In the genomic region with DNA sequence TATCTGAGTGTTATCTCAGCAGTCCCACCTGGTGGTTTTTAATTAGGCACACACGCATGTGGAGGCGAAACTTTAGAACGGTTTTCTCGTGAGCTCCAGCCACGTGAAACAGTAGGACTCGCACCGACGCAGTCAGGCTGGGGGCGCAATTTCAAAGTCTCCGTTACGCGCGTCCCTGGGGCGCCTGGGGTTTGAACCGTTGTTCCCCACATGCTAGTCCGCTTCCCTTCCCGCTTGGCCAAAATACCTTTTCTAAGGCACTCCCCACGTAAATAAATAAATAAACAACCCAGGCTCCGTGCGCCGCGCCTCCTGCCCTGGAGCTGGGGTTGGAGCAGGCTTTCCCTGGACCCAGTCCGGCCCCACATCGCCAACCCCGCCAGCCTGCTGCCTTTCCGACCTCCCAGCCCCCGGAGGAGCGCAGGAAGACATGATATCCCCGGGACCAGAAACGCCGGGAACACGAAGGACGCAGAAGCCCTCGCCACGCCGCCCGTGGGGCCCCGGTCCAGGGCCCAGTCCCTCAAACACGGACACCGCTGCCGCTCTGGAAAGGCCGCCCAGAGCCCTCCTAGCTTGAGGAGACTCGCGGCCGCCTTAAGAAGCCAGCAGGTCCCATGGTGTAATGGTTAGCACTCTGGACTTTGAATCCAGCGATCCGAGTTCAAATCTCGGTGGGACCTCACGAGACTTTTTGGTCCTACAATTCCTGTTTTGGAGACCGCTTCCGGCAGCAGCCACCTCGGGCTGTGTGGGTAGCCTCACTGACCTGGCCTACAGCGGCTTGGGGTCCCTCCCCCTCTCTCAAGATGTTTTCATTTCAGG, we compare ENCODE assay signal across 1 cellular context.
A peak's percentile ranks its signal among the peaks of the same experiment; 100 is the strongest.
TF ChIP-seq lines count a peak whose summit lies in the region.

No MANE protein-coding gene starts in this region.

TF ChIP-seq in HepG2, 621 proteins besides CTCF, POLR2A, EP300 and RAD21 (continued from another document and continues in another):
- TF ChIP-seq, protein P1, sequence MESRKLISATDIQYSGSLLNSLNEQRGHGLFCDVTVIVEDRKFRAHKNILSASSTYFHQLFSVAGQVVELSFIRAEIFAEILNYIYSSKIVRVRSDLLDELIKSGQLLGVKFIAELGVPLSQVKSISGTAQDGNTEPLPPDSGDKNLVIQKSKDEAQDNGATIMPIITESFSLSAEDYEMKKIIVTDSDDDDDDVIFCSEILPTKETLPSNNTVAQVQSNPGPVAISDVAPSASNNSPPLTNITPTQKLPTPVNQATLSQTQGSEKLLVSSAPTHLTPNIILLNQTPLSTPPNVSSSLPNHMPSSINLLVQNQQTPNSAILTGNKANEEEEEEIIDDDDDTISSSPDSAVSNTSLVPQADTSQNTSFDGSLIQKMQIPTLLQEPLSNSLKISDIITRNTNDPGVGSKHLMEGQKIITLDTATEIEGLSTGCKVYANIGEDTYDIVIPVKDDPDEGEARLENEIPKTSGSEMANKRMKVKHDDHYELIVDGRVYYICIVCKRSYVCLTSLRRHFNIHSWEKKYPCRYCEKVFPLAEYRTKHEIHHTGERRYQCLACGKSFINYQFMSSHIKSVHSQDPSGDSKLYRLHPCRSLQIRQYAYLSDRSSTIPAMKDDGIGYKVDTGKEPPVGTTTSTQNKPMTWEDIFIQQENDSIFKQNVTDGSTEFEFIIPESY (CRISPR knock-in tag; IDR thresholded peaks at IDR 0.05) = peak; percentile 48; the same call in 1 of the 2 replicates
- TF ChIP-seq, protein P2, sequence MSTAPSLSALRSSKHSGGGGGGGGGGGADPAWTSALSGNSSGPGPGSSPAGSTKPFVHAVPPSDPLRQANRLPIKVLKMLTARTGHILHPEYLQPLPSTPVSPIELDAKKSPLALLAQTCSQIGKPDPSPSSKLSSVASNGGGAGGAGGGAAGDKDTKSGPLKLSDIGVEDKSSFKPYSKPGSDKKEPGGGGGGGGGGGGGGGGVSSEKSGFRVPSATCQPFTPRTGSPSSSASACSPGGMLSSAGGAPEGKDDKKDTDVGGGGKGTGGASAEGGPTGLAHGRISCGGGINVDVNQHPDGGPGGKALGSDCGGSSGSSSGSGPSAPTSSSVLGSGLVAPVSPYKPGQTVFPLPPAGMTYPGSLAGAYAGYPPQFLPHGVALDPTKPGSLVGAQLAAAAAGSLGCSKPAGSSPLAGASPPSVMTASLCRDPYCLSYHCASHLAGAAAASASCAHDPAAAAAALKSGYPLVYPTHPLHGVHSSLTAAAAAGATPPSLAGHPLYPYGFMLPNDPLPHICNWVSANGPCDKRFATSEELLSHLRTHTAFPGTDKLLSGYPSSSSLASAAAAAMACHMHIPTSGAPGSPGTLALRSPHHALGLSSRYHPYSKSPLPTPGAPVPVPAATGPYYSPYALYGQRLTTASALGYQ (CRISPR knock-in tag; IDR thresholded peaks at IDR 0.05) = peak; percentile 76
- TF ChIP-seq HOXA9 (CRISPR knock-in tag; IDR thresholded peaks at IDR 0.05; ENCODE audit: borderline replicate concordance) (no peak), THYN1 (CRISPR knock-in tag; IDR thresholded peaks at IDR 0.05; ENCODE audit: borderline replicate concordance, low read depth) (0 out of 2 replicates have a peak, but pooled peaks have one; percentile 41), ZNF878 (CRISPR knock-in tag; IDR thresholded peaks at IDR 0.05) (peak; percentile 98; the same call in 1 of the 2 replicates), SYNCRIP (IDR thresholded peaks at IDR 0.05; ENCODE audit: insufficient read depth, low read depth, low read length) (no peak), FOXA1 (IDR thresholded peaks at IDR 0.05) (no peak), FOXA1 (CRISPR knock-in tag; IDR thresholded peaks at IDR 0.05) (no peak; the same call in 1 of the 2 replicates), MXD4 (CRISPR knock-in tag; IDR thresholded peaks at IDR 0.05) (peak; percentile 20; the same call in 1 of the 2 replicates), ZNF317 (CRISPR knock-in tag; IDR thresholded peaks at IDR 0.05) (no peak), TCF12 (IDR thresholded peaks at IDR 0.05) (no peak), TCF12 (CRISPR knock-in tag; IDR thresholded peaks at IDR 0.05) (no peak; the same call in 1 of the 2 replicates), ZNF329 (CRISPR knock-in tag; IDR thresholded peaks at IDR 0.05; ENCODE audit: low read depth) (peak; percentile 64; the same call in 1 of the 2 replicates), ETV5 (CRISPR knock-in tag; IDR thresholded peaks at IDR 0.05; ENCODE audit: borderline replicate concordance) (peak; percentile 86), ZNF891 (CRISPR knock-in tag; IDR thresholded peaks at IDR 0.05) (peak; percentile 94), SIN3A (IDR thresholded peaks at IDR 0.05; ENCODE audit: borderline replicate concordance, low read depth, low read length) (peak; percentile 46; the same call in 1 of the 2 replicates), YY1 (IDR thresholded peaks at IDR 0.05; ENCODE audit: insufficient read depth, insufficient replicate concordance, low read depth, low read length) (peak; percentile 63), ASH2L (IDR thresholded peaks at IDR 0.05; ENCODE audit: insufficient read length, low read depth, low read length) (peak; percentile 99), SP5 (CRISPR knock-in tag; IDR thresholded peaks at IDR 0.05; ENCODE audit: borderline replicate concordance, low read depth) (no peak), NFRKB (IDR thresholded peaks at IDR 0.05) (no peak), RFX1 (IDR thresholded peaks at IDR 0.05) (no peak), GTF2F1 (IDR thresholded peaks at IDR 0.05; ENCODE audit: low read length) (0 out of 2 replicates have a peak, but pooled peaks have one; percentile 54), ZNF552 (CRISPR knock-in tag; IDR thresholded peaks at IDR 0.05; ENCODE audit: borderline replicate concordance) (peak; percentile 85), SOX13 (IDR thresholded peaks at IDR 0.05) (peak; percentile 53; the same call in 1 of the 2 replicates), SOX13 (CRISPR knock-in tag; conservative IDR thresholded peaks at IDR 0.05 in 1 of 2, IDR thresholded peaks at IDR 0.05 in 1 of 2) (peak in 1 of 2 experiments; percentile 57; a peak in 2 of 4 replicates), CEBPG (CRISPR knock-in tag; IDR thresholded peaks at IDR 0.05) (peak; percentile 45), TCF7 (IDR thresholded peaks at IDR 0.05; ENCODE audit: low read depth) (no peak), ZNF792 (CRISPR knock-in tag; IDR thresholded peaks at IDR 0.05) (peak; percentile 59), NONO (IDR thresholded peaks at IDR 0.05) (no peak), NONO (CRISPR knock-in tag; conservative IDR thresholded peaks at IDR 0.05) (peak; percentile 33; the same call in 1 of the 2 replicates)
- TF ChIP-seq, protein P3, sequence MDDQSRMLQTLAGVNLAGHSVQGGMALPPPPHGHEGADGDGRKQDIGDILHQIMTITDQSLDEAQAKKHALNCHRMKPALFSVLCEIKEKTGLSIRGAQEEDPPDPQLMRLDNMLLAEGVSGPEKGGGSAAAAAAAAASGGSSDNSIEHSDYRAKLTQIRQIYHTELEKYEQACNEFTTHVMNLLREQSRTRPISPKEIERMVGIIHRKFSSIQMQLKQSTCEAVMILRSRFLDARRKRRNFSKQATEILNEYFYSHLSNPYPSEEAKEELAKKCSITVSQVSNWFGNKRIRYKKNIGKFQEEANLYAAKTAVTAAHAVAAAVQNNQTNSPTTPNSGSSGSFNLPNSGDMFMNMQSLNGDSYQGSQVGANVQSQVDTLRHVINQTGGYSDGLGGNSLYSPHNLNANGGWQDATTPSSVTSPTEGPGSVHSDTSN (CRISPR knock-in tag; IDR thresholded peaks at IDR 0.05; ENCODE audit: borderline replicate concordance) = peak; percentile 39; the same call in 1 of the 2 replicates
- TF ChIP-seq, protein P4, sequence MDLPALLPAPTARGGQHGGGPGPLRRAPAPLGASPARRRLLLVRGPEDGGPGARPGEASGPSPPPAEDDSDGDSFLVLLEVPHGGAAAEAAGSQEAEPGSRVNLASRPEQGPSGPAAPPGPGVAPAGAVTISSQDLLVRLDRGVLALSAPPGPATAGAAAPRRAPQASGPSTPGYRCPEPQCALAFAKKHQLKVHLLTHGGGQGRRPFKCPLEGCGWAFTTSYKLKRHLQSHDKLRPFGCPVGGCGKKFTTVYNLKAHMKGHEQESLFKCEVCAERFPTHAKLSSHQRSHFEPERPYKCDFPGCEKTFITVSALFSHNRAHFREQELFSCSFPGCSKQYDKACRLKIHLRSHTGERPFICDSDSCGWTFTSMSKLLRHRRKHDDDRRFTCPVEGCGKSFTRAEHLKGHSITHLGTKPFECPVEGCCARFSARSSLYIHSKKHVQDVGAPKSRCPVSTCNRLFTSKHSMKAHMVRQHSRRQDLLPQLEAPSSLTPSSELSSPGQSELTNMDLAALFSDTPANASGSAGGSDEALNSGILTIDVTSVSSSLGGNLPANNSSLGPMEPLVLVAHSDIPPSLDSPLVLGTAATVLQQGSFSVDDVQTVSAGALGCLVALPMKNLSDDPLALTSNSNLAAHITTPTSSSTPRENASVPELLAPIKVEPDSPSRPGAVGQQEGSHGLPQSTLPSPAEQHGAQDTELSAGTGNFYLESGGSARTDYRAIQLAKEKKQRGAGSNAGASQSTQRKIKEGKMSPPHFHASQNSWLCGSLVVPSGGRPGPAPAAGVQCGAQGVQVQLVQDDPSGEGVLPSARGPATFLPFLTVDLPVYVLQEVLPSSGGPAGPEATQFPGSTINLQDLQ (CRISPR knock-in tag; IDR thresholded peaks at IDR 0.05) = peak; percentile 56; the same call in 1 of the 2 replicates
- TF ChIP-seq, protein P5, sequence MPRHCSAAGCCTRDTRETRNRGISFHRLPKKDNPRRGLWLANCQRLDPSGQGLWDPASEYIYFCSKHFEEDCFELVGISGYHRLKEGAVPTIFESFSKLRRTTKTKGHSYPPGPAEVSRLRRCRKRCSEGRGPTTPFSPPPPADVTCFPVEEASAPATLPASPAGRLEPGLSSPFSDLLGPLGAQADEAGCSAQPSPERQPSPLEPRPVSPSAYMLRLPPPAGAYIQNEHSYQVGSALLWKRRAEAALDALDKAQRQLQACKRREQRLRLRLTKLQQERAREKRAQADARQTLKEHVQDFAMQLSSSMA (CRISPR knock-in tag; IDR thresholded peaks at IDR 0.05) = 0 out of 2 replicates have a peak, but pooled peaks have one; percentile 33
- TF ChIP-seq, protein P6, sequence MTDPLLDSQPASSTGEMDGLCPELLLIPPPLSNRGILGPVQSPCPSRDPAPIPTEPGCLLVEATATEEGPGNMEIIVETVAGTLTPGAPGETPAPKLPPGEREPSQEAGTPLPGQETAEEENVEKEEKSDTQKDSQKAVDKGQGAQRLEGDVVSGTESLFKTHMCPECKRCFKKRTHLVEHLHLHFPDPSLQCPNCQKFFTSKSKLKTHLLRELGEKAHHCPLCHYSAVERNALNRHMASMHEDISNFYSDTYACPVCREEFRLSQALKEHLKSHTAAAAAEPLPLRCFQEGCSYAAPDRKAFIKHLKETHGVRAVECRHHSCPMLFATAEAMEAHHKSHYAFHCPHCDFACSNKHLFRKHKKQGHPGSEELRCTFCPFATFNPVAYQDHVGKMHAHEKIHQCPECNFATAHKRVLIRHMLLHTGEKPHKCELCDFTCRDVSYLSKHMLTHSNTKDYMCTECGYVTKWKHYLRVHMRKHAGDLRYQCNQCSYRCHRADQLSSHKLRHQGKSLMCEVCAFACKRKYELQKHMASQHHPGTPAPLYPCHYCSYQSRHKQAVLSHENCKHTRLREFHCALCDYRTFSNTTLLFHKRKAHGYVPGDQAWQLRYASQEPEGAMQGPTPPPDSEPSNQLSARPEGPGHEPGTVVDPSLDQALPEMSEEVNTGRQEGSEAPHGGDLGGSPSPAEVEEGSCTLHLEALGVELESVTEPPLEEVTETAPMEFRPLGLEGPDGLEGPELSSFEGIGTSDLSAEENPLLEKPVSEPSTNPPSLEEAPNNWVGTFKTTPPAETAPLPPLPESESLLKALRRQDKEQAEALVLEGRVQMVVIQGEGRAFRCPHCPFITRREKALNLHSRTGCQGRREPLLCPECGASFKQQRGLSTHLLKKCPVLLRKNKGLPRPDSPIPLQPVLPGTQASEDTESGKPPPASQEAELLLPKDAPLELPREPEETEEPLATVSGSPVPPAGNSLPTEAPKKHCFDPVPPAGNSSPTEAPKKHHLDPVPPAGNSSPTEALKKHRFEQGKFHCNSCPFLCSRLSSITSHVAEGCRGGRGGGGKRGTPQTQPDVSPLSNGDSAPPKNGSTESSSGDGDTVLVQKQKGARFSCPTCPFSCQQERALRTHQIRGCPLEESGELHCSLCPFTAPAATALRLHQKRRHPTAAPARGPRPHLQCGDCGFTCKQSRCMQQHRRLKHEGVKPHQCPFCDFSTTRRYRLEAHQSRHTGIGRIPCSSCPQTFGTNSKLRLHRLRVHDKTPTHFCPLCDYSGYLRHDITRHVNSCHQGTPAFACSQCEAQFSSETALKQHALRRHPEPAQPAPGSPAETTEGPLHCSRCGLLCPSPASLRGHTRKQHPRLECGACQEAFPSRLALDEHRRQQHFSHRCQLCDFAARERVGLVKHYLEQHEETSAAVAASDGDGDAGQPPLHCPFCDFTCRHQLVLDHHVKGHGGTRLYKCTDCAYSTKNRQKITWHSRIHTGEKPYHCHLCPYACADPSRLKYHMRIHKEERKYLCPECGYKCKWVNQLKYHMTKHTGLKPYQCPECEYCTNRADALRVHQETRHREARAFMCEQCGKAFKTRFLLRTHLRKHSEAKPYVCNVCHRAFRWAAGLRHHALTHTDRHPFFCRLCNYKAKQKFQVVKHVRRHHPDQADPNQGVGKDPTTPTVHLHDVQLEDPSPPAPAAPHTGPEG (CRISPR knock-in tag; IDR thresholded peaks at IDR 0.05) = peak; percentile 83
- TF ChIP-seq, protein P7, sequence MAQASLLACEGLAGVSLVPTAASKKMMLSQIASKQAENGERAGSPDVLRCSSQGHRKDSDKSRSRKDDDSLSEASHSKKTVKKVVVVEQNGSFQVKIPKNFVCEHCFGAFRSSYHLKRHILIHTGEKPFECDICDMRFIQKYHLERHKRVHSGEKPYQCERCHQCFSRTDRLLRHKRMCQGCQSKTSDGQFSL (CRISPR knock-in tag; IDR thresholded peaks at IDR 0.05) = peak; percentile 36
- TF ChIP-seq, protein P8, sequence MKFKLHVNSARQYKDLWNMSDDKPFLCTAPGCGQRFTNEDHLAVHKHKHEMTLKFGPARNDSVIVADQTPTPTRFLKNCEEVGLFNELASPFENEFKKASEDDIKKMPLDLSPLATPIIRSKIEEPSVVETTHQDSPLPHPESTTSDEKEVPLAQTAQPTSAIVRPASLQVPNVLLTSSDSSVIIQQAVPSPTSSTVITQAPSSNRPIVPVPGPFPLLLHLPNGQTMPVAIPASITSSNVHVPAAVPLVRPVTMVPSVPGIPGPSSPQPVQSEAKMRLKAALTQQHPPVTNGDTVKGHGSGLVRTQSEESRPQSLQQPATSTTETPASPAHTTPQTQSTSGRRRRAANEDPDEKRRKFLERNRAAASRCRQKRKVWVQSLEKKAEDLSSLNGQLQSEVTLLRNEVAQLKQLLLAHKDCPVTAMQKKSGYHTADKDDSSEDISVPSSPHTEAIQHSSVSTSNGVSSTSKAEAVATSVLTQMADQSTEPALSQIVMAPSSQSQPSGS (CRISPR knock-in tag; IDR thresholded peaks at IDR 0.05) = peak; percentile 82
- TF ChIP-seq, protein P9, sequence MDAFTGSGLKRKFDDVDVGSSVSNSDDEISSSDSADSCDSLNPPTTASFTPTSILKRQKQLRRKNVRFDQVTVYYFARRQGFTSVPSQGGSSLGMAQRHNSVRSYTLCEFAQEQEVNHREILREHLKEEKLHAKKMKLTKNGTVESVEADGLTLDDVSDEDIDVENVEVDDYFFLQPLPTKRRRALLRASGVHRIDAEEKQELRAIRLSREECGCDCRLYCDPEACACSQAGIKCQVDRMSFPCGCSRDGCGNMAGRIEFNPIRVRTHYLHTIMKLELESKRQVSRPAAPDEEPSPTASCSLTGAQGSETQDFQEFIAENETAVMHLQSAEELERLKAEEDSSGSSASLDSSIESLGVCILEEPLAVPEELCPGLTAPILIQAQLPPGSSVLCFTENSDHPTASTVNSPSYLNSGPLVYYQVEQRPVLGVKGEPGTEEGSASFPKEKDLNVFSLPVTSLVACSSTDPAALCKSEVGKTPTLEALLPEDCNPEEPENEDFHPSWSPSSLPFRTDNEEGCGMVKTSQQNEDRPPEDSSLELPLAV (CRISPR knock-in tag; conservative IDR thresholded peaks at IDR 0.05; ENCODE audit: low read depth) = no peak
